ENCODE assay signal across 22 cellular contexts in the genomic region with DNA sequence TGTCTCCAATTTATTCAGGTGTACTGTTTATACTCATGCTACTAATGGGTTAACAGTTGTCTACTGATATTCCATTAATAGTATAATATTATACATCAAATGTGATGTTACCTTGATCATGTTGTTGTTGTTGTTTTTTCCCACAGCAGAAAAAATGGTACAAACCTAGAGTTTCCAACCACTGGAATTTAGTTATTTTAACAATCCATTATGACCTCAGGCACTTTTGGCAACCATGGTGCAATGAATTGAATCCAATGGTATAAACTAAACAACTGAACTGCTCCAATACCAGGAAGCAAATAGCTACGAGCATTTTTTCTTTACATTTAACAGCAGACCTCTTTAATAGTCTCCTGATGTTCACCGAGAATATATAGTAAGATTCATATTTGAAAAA. TPM values are rescaled to one million over a fixed set of nuclear protein-coding genes. Genes with fewer than 3 reads are reported as not detected.
A peak's percentile ranks its signal among the peaks of the same experiment; 100 is the strongest.
DNase-seq lines count a peak whose midpoint lies in the region; ATAC-seq, FAIRE-seq and TF ChIP-seq lines count a peak whose summit lies in the region.
"Had no signal": no experiment of that assay in that cellular context is flagged by ENCODE, and none has a peak within 500 bp of the region (broad histone marks: within the 10 kb centered on the region; RNA-seq: fewer than 3 reads in every experiment).

No MANE protein-coding gene starts in this region.

- no peaks in the 10 kb centered on the region for H3K27me3 ChIP-seq in CD8-positive, alpha-beta T cell (ENCODE audit: insufficient read depth, low read length)
- H3K27me3 ChIP-seq: BLaER1 had no signal

- POLR2A ChIA-PET in CD8-positive, alpha-beta T cell (lab: Charles Lee): no interaction called here

- no peak overlapping the region for H3K4me3 Mint-ChIP-seq in CD8-positive, alpha-beta T cell
- H3K4me3 Mint-ChIP-seq: B cell; CD4-positive, alpha-beta T cell had no signal

- H3K4me3 ChIP-seq in CD8-positive, alpha-beta T cell (ENCODE audit: low read depth, low read length): no peak overlapping the region
- H3K4me3 ChIP-seq: BLaER1, HAP-1 had no signal

- H3K27ac Mint-ChIP-seq in CD8-positive, alpha-beta T cell: no peak overlapping the region
- H3K27ac Mint-ChIP-seq: B cell; CD4-positive, alpha-beta T cell had no signal

- no peaks in the 10 kb centered on the region for H3K4me1 ChIP-seq in CD8-positive, alpha-beta T cell (ENCODE audit: insufficient read depth, low read length)
- H3K4me1 ChIP-seq: BLaER1, HAP-1 had no signal

- H3K36me3 ChIP-seq in CD8-positive, alpha-beta T cell (ENCODE audit: insufficient read depth, low read length): peaks cover 6% of the 10 kb centered on the region
- H3K36me3 ChIP-seq: BLaER1 had no signal

- no peaks in the 10 kb centered on the region for H3K4me1 Mint-ChIP-seq in CD8-positive, alpha-beta T cell (ENCODE audit: low read depth)
- H3K4me1 Mint-ChIP-seq: B cell had no signal

- no peak for FAIRE-seq in HTR-8/SVneo (lab: Jason Lieb, UNC)
- FAIRE-seq: G401.6, GM12892, H54 had no signal

- CTCF ChIA-PET in CD8-positive, alpha-beta T cell (lab: Charles Lee): no interaction called here

- no peak overlapping the region for H3K27ac ChIP-seq in CD8-positive, alpha-beta T cell (ENCODE audit: low read depth, low read length)
- H3K27ac ChIP-seq: BLaER1, C4-2B had no signal

- TF ChIP-seq CTCF in CD8-positive, alpha-beta T cell (IDR thresholded peaks at IDR 0.05): no peak

- peaks cover 36% of the 10 kb centered on the region for H3K36me3 Mint-ChIP-seq in CD8-positive, alpha-beta T cell

- no peaks in the 10 kb centered on the region for H3K9me3 Mint-ChIP-seq in CD8-positive, alpha-beta T cell
- H3K9me3 Mint-ChIP-seq: CD4-positive, alpha-beta T cell had no signal

- ATAC-seq in CD8-positive, alpha-beta T cell: no peak

- no peaks in the 10 kb centered on the region for H3K27me3 Mint-ChIP-seq in CD8-positive, alpha-beta T cell (ENCODE audit: low read depth)
- H3K27me3 Mint-ChIP-seq: B cell; CD4-positive, alpha-beta T cell had no signal

- intact Hi-C loops in CD8-positive, alpha-beta T cell (cut with DNase I, micrococcal nuclease): no loop called here

- no peaks in the 10 kb centered on the region for H3K9me3 ChIP-seq in CD8-positive, alpha-beta T cell (ENCODE audit: low read length)
- H3K9me3 ChIP-seq: BLaER1, HAP-1 had no signal

- DNase-seq in EH (ENCODE audit: low read depth) (peak; percentile 24), M059J (ENCODE audit: low read depth) (peak; percentile 55), fibroblast of gingiva (ENCODE audit: low read depth) (peak; percentile 17), renal cortical epithelial cell (ENCODE audit: low read depth) (peak; percentile 71), HTR-8/SVneo (ENCODE audit: insufficient read length, low spot score) (no peak), SW480 (ENCODE audit: low spot score) (no peak)
- no peak for DNase-seq in activated T-cell treated with anti-CD3 and anti-CD28 coated beads, Interleukin-2, amount 50 U/mL, for 1 hour
- no peak for DNase-seq in CD8-positive, alpha-beta T cell
- DNase-seq: Calu3; CD4-positive, alpha-beta T cell; COR-L47; DMS153; DMS79; GOT3 had no signal

RNA-seq across cellular contexts. Expression of a gene that starts 31.0 kb away (rescaled TPM):
- total RNA-seq in M059J (2014; rRNA removed; shearing (Covaris generic)): not detected in 2 replicates
- total RNA-seq in renal cortical epithelial cell: 0.35 TPM in 1 of 2 replicates, not detected in the other
- not detected for total RNA-seq in CD8-positive, alpha-beta T cell
- total RNA-seq: A172; B cell; CD4-positive, alpha-beta T cell had no signal

RNA-seq across cellular contexts. Expression of a gene that starts 40.7 kb away (rescaled TPM):
- total RNA-seq in M059J (2014; rRNA removed; shearing (Covaris generic)): 19.8 and 26.7 TPM in 2 replicates
- 40.1 and 48.4 TPM in 2 replicates for total RNA-seq in renal cortical epithelial cell
- 10 to 100 TPM; 31.2 to 37.4 TPM for total RNA-seq in CD8-positive, alpha-beta T cell

Comparison
In these comparisons a context has a peak if more than half of its experiments do, and no peak if none do; other contexts are left out.
1. DNase-seq: peak in EH (single experiment), M059J (single experiment), fibroblast of gingiva (single experiment) and renal cortical epithelial cell (single experiment); none in HTR-8/SVneo (single experiment), activated T-cell treated with anti-CD3 and anti-CD28 coated beads, Interleukin-2, amount 50 U/mL, for 1 hour (single experiment), CD8-positive, alpha-beta T cell (0 of 7) and SW480 (single experiment).